Comparison of ENCODE assay signal across 8 cellular contexts in genomic region chr16:4371481-4372314, GRCh38. TPM values are rescaled to one million over a fixed set of nuclear protein-coding genes. Genes with fewer than 3 reads are reported as not detected.
A peak's percentile ranks its signal among the peaks of the same experiment; 100 is the strongest.
DNase-seq lines count a peak whose midpoint lies in the region.

VASN (plus strand) TSS chr16:4371848; CDS start chr16:4380878, 9,030 bp downstream.

- peak; percentile 71 for DNase-seq in DMS53 (lab: John Stamatoyannopoulos, UW)
- DNase-seq in DMS53 treated with DMSO at 0.1 percent for 48 hours (lab: John Stamatoyannopoulos, UW; ENCODE audit: unreplicated experiment) = no peak
- DNase-seq in LHCN-M2 (ENCODE audit: low read depth) = peak; percentile 52
- DNase-seq in activated CD8-positive, alpha-beta memory T cell treated with anti-CD3 and anti-CD28 coated beads for 1 hour (ENCODE audit: extremely low read depth in 1 of 2, low read depth in 1 of 2) = peak; percentile 25 to 63
- DNase-seq in effector CD4-positive, alpha-beta T cell = peak; percentile 69
- DNase-seq in lung microvascular endothelial cell (ENCODE audit: low read depth in 2 of 2) = peak; percentile 58 to 72
- DNase-seq in stimulated activated CD4-positive, alpha-beta T cell treated with anti-CD3 and anti-CD28 coated beads, TNF-alpha, amount 100 ng/mL, for 4 hours (ENCODE audit: low read depth in 3 of 3) = peak; percentile 53 to 61 (median 58)
- DNase-seq in NCI-H2196 treated with DMSO at 0.1 percent for 48 hours (lab: John Stamatoyannopoulos, UW; ENCODE audit: unreplicated experiment) = no peak

RNA-seq across cellular contexts. Expression of gene VASN, which starts in this region (rescaled TPM):
- total RNA-seq in LHCN-M2 (2014; rRNA removed) (7.1 and 12.5 TPM in 2 replicates), lung microvascular endothelial cell (0.44 and 1.6 TPM in 2 replicates)
- 19.7 TPM for polyA plus RNA-seq in LHCN-M2 (2012)

Comparison
In these comparisons a context has a peak if more than half of its experiments do, and no peak if none do; other contexts are left out.
1. DNase-seq: peak in DMS53 (single experiment), LHCN-M2 (single experiment), activated CD8-positive, alpha-beta memory T cell treated with anti-CD3 and anti-CD28 coated beads for 1 hour (2 of 2), effector CD4-positive, alpha-beta T cell (single experiment), lung microvascular endothelial cell (2 of 2) and stimulated activated CD4-positive, alpha-beta T cell treated with anti-CD3 and anti-CD28 coated beads, TNF-alpha, amount 100 ng/mL, for 4 hours (3 of 3); none in DMS53 treated with DMSO at 0.1 percent for 48 hours (single experiment) and NCI-H2196 treated with DMSO at 0.1 percent for 48 hours (single experiment).